ENCODE assay signal across 34 cellular contexts in genomic region chr1:54757833-54758232, GRCh38. TPM values are rescaled to one million over a fixed set of nuclear protein-coding genes. Genes with fewer than 3 reads are reported as not detected.
"Had no signal": no experiment of that assay in that cellular context is flagged by ENCODE, and none has a peak within 500 bp of the region (broad histone marks: within the 10 kb centered on the region; RNA-seq: fewer than 3 reads in every experiment).

No MANE protein-coding gene starts in this region.

- H3K27me3 ChIP-seq: adrenal gland, body of pancreas, brain microvascular endothelial cell had no signal

- H3K9me3 ChIP-seq: adrenal gland, body of pancreas had no signal

- ATAC-seq: activated CD4-positive, alpha-beta T cell treated with anti-CD3 and anti-CD28 coated beads for 36 hours; activated CD4-positive, CD25-positive, alpha-beta regulatory T cell treated with anti-CD3 and anti-CD28 coated beads, Interleukin-2, amount 50 U/mL, for 24 hours; activated CD8-positive, alpha-beta memory T cell treated with anti-CD3 and anti-CD28 coated beads, Interleukin-2, amount 10 ng/mL, durations not matched to agents 7 days and 5 days; activated CD8-positive, alpha-beta T cell treated with anti-CD3 and anti-CD28 coated beads, Interleukin-2, amount 10 ng/mL, durations not matched to agents 7 days and 5 days; activated naive CD4-positive, alpha-beta T cell treated with anti-CD3 and anti-CD28 coated beads, Interleukin-2, amount 50 U/mL, for 72 hours; activated T-helper 17 cell treated with anti-CD3 and anti-CD28 coated beads, Interleukin-2, amount 50 U/mL, for 72 hours; body of pancreas; WTC11 had no signal

- H3K4me3 ChIP-seq: adrenal gland, body of pancreas had no signal

- DNase-seq: activated CD4-positive, alpha-beta memory T cell treated with anti-CD3 and anti-CD28 coated beads, Interleukin-2, amount 10 ng/mL, durations not matched to agents 7 days and 5 days; activated CD4-positive, alpha-beta T cell treated with anti-CD3 and anti-CD28 coated beads for 1 hour; activated CD4-positive, alpha-beta T cell treated with anti-CD3 and anti-CD28 coated beads for 36 hours; activated CD4-positive, alpha-beta T cell treated with anti-CD3 and anti-CD28 coated beads for 48 hours; activated CD4-positive, alpha-beta T cell treated with anti-CD3 and anti-CD28 coated beads, Interleukin-2, amount 10 ng/mL, durations not matched to agents 7 days and 5 days; activated CD4-positive, alpha-beta T cell treated with anti-CD3 and anti-CD28 coated beads, Interleukin-2, amount 50 U/mL, for 48 hours; activated CD4-positive, CD25-positive, alpha-beta regulatory T cell; activated CD8-positive, alpha-beta memory T cell treated with anti-CD3 and anti-CD28 coated beads for 24 hours; activated CD8-positive, alpha-beta memory T cell treated with anti-CD3 and anti-CD28 coated beads, Interleukin-2, amount 10 ng/mL, durations not matched to agents 7 days and 5 days; activated CD8-positive, alpha-beta memory T cell treated with anti-CD3 and anti-CD28 coated beads, Interleukin-2, amount 50 U/mL, for 48 hours; activated CD8-positive, alpha-beta T cell treated with anti-CD3 and anti-CD28 coated beads, Interleukin-2, amount 10 ng/mL, durations not matched to agents 7 days and 5 days; activated effector memory CD4-positive, alpha-beta T cell treated with anti-CD3 and anti-CD28 coated beads, Interleukin-2, amount 50 U/mL, for 16 hours; activated gamma-delta T cell treated with Interleukin-2 at 50 U/mL for 16 hours; activated naive CD4-positive, alpha-beta T cell; activated naive CD4-positive, alpha-beta T cell treated with anti-CD3 and anti-CD28 coated beads for 36 hours; activated naive CD4-positive, alpha-beta T cell treated with anti-CD3 and anti-CD28 coated beads, Interleukin-2, amount 50 U/mL, for 16 hours; activated naive CD8-positive, alpha-beta T cell treated with anti-CD3 and anti-CD28 coated beads for 36 hours; activated T-cell treated with anti-CD3 and anti-CD28 coated beads, Interleukin-2, amount 50 U/mL, for 24 hours; activated T-cell treated with anti-CD3 and anti-CD28 coated beads, Interleukin-2, amount 50 U/mL, for 48 hours; adrenal gland; amniotic stem cell; body of pancreas; brain microvascular endothelial cell; central memory CD4-positive, alpha-beta T cell; T-helper 1 cell; T-helper 2 cell; T-helper 9 cell; WERI-Rb-1 had no signal

- H3K27ac ChIP-seq: adrenal gland, body of pancreas, brain microvascular endothelial cell had no signal

- FAIRE-seq: astrocyte, TTC549 had no signal

RNA-seq across cellular contexts. Expression of gene TTC22, which starts 43.3 kb away (rescaled TPM):
- total RNA-seq: astrocyte had no signal
